ENCODE assay signal across 8 cellular contexts in the genomic region with DNA sequence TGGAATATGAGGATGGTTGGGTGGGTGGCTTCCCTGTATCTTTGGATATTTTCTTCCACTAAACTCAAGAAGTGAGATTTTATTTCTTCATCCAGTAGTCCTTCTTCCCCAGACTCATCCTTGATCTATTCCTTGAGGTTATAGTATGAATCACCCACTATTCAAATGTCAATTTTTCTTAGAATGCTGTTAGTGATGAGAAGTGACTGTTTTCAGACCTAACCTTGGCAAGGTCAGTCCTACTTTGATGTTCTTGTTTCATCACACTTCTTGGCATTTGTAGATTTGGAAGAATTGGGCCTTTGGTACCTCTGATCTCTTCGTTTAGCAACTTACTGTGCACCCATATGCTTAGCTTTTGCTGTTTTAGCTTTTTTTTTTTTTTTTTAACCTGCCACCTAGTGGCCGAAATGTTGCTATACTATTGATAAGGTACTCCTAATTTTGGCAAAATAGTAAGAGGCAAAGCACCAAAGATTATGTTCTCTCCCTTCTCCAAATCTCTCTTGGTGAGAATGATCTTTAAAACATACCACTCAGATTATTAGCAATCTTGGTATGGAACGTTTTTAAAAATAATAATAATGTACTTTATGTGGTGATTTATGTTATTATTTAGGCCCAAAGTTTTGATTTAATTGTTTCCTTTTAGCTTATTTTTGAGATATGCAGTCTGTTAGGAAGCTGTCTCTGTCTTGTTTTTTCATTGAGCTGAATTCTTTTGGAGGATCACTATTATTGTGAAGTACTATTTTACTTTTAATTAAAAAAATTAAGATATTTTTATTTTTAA. TPM values are rescaled to one million over a fixed set of nuclear protein-coding genes. Genes with fewer than 3 reads are reported as not detected.
A peak's percentile ranks its signal among the peaks of the same experiment; 100 is the strongest.
DNase-seq lines count a peak whose midpoint lies in the region; ATAC-seq, FAIRE-seq and TF ChIP-seq lines count a peak whose summit lies in the region.

No MANE protein-coding gene starts in this region.

- intact Hi-C loops in Right ventricle myocardium superior (cut with DNase I) (no loop called here), cardiac septum (cut with DNase I) (loop anchor here (5.0 kb wide), 1 partner anchor 358 kb away; no protein-coding TSS in a partner anchor)

- H3K36me3 ChIP-seq in brain microvascular endothelial cell (replicated peaks): no peaks in the 10 kb centered on the region

- no peaks in the 10 kb centered on the region for H3K27me3 ChIP-seq in brain microvascular endothelial cell (replicated peaks)

- DNase-seq in Right ventricle myocardium superior (no peak), cardiac septum (ENCODE audit: low spot score) (no peak), HFF-Myc (ENCODE audit: extremely low read depth, low read depth) (peak; percentile 19), NCI-H446 (lab: John Stamatoyannopoulos, UW) (peak; percentile 24 to 31), brain microvascular endothelial cell (no peak), kidney glomerular epithelial cell (lab: John Stamatoyannopoulos, UW) (peak; percentile 80), urothelium cell line (ENCODE audit: low spot score) (peak; percentile 48)

- ATAC-seq in Right ventricle myocardium superior (ENCODE audit: poor library complexity) (peak; percentile 67), HG03039 (IDR thresholded peaks at IDR 0.05; ENCODE audit: unreplicated experiment) (no peak)

- TF ChIP-seq CTCF in HFF-Myc (IDR thresholded peaks at IDR 0.05; ENCODE audit: low read depth, low read length, missing control alignments): peak; percentile 59
- peak; percentile 55 for TF ChIP-seq CTCF in brain microvascular endothelial cell (IDR thresholded peaks at IDR 0.05; ENCODE audit: low read depth, low read length, missing control alignments)

- no peak for FAIRE-seq in urothelium cell line (lab: Jason Lieb, UNC)

- H3K4me3 ChIP-seq in HFF-Myc (replicated peaks; ENCODE audit: low read depth, low read length) (no peak overlapping the region), brain microvascular endothelial cell (ENCODE audit: low read depth, low read length) (no peak overlapping the region)

- H3K27ac ChIP-seq in brain microvascular endothelial cell: peak overlapping the region; percentile 43

- in situ Hi-C loops in brain microvascular endothelial cell (cut with HindIII; ENCODE audit: low pct_ligation_motif_present, low sequenced_read_pairs): no loop called here

RNA-seq across cellular contexts. Expression of a gene that starts 16.5 kb away (rescaled TPM):
- total RNA-seq in Right ventricle myocardium superior (6.4 TPM), cardiac septum (7.1 TPM)

Comparison
In these comparisons a context has a peak if more than half of its experiments do, and no peak if none do; other contexts are left out.
1. DNase-seq: peak in HFF-Myc (single experiment), NCI-H446 (2 of 2), kidney glomerular epithelial cell (single experiment) and urothelium cell line (single experiment); none in Right ventricle myocardium superior (single experiment), cardiac septum (single experiment) and brain microvascular endothelial cell (single experiment).